In the genomic region with DNA sequence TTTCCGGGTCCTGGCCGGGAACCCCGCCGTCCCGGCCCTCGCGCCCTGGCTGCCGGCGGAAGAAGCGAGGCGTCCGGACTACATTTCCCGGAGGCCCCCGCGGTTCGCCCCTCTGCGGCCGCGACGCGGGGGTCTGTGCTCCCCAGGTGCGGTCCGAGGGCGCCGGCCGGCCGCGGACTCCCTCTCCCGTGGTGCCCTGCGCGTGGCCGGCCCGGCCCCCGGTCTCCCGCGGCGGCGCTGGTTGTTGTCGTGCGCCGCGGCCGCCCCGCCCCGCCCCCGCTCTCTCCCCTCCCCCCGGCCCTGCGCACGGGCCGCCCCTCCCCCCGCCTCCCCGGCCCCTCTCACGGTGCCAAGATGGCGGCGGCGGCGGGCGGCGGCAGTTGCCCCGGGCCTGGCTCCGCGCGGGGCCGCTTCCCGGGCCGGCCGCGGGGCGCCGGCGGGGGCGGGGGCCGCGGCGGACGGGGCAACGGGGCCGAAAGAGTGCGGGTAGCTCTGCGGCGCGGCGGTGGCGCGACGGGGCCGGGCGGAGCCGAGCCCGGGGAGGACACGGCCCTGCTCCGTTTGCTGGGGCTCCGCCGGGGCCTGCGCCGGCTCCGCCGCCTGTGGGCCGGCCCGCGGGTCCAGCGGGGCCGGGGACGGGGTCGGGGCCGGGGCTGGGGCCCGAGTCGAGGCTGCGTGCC, we compare ENCODE assay signal across 8 cellular contexts. TPM values are rescaled to one million over a fixed set of nuclear protein-coding genes. Genes with fewer than 3 reads are reported as not detected.
DNase-seq lines count a peak whose midpoint lies in the region; ATAC-seq lines count a peak whose summit lies in the region.

A gene with protein sequence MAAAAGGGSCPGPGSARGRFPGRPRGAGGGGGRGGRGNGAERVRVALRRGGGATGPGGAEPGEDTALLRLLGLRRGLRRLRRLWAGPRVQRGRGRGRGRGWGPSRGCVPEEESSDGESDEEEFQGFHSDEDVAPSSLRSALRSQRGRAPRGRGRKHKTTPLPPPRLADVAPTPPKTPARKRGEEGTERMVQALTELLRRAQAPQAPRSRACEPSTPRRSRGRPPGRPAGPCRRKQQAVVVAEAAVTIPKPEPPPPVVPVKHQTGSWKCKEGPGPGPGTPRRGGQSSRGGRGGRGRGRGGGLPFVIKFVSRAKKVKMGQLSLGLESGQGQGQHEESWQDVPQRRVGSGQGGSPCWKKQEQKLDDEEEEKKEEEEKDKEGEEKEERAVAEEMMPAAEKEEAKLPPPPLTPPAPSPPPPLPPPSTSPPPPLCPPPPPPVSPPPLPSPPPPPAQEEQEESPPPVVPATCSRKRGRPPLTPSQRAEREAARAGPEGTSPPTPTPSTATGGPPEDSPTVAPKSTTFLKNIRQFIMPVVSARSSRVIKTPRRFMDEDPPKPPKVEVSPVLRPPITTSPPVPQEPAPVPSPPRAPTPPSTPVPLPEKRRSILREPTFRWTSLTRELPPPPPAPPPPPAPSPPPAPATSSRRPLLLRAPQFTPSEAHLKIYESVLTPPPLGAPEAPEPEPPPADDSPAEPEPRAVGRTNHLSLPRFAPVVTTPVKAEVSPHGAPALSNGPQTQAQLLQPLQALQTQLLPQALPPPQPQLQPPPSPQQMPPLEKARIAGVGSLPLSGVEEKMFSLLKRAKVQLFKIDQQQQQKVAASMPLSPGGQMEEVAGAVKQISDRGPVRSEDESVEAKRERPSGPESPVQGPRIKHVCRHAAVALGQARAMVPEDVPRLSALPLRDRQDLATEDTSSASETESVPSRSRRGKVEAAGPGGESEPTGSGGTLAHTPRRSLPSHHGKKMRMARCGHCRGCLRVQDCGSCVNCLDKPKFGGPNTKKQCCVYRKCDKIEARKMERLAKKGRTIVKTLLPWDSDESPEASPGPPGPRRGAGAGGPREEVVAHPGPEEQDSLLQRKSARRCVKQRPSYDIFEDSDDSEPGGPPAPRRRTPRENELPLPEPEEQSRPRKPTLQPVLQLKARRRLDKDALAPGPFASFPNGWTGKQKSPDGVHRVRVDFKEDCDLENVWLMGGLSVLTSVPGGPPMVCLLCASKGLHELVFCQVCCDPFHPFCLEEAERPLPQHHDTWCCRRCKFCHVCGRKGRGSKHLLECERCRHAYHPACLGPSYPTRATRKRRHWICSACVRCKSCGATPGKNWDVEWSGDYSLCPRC (N-terminal part only) (plus strand): TSS at position 339 of the 680 bp plus-strand sequence. CDS start 16 bp downstream, at position 355.

- ATAC-seq in HG03558 (IDR thresholded peaks at IDR 0.05; ENCODE audit: extremely low read depth, unreplicated experiment) = peak; percentile 28
- ATAC-seq in T-helper 17 cell = peak; percentile 52
- no peak for ATAC-seq in GM19467 (IDR thresholded peaks at IDR 0.05; ENCODE audit: unreplicated experiment)

- peaks cover 21 to 30% of the 10 kb centered on the region in 2 donors for H3K4me1 ChIP-seq in mucosa of rectum (ENCODE audit: control insufficient read depth in 2 of 2, insufficient read depth in 2 of 2, low read length in 2 of 2)

- peaks cover 44% of the 10 kb centered on the region for H3K4me1 Mint-ChIP-seq in T-helper 17 cell

- peaks cover 4% of the 10 kb centered on the region for H3K36me3 Mint-ChIP-seq in T-helper 17 cell (ENCODE audit: low read depth)

- H3K9me3 ChIP-seq in T-helper 17 cell (ENCODE audit: control insufficient read depth, low read length, poor library complexity, severe bottlenecking) = no peaks in the 10 kb centered on the region
- H3K9me3 ChIP-seq in mucosa of rectum (ENCODE audit: control insufficient read depth in 2 of 2, low read length in 2 of 2) = no peaks in the 10 kb centered on the region

- CTCF ChIA-PET in activated CD8-positive, alpha-beta memory T cell treated with anti-CD3 and anti-CD28 coated beads for 36 hours (lab: Charles Lee) = interaction anchor here (1.1 to 2.1 kb wide), 2 partner anchors 16 to 22 kb away, joined by 5 to 7 read pairs; no protein-coding TSS in a partner anchor

- peak within 1 kb of the TSS; percentile 76 to 80 for H3K9ac ChIP-seq in mucosa of rectum (ENCODE audit: low read depth in 1 of 2, low read length in 2 of 2)

- H3K27me3 ChIP-seq in mucosa of rectum (ENCODE audit: control insufficient read depth in 2 of 2, insufficient read depth in 2 of 2, low read length in 2 of 2) = no peaks in the 10 kb centered on the region

- peak within 1 kb of the TSS; percentile 99 for H3K4me3 Mint-ChIP-seq in T-helper 17 cell

- H3K4me3 ChIP-seq in mucosa of rectum (ENCODE audit: low read length in 2 of 2) = peak within 1 kb of the TSS; percentile 83 to 88

- POLR2A ChIA-PET in activated CD8-positive, alpha-beta memory T cell treated with anti-CD3 and anti-CD28 coated beads for 36 hours (lab: Charles Lee) = interaction anchor here (1.4 to 1.8 kb wide), 4 partner anchors 19 to 70 kb away, joined by 4 to 11 read pairs (median 5); a partner anchor contains a TSS

- DNase-seq in activated CD8-positive, alpha-beta memory T cell treated with anti-CD3 and anti-CD28 coated beads, Interleukin-2, amount 50 U/mL, for 4 hours = no peak
- DNase-seq in T-helper 17 cell (peak in 1 of 3 donors; percentile 75), epidermal melanocyte (ENCODE audit: insufficient read length, low spot score) (peak; percentile 98)
- DNase-seq in central memory CD4-positive, alpha-beta T cell = no peak

- no peaks in the 10 kb centered on the region for H3K27me3 Mint-ChIP-seq in T-helper 17 cell

- H3K27ac Mint-ChIP-seq in T-helper 17 cell = peak within 1 kb of the TSS; percentile 99

- peak within 1 kb of the TSS; percentile 84 to 87 for H3K27ac ChIP-seq in mucosa of rectum (ENCODE audit: low read depth in 2 of 2, low read length in 2 of 2)

- peaks cover 12 to 16% of the 10 kb centered on the region in 2 donors for H3K36me3 ChIP-seq in mucosa of rectum (ENCODE audit: control insufficient read depth in 2 of 2, insufficient read depth in 2 of 2, low read length in 2 of 2)

RNA-seq across cellular contexts. Expression of the gene that starts here (rescaled TPM):
- 10 to 100 TPM; 52.0 to 53.1 TPM for total RNA-seq in activated CD8-positive, alpha-beta memory T cell treated with anti-CD3 and anti-CD28 coated beads for 36 hours
- total RNA-seq in T-helper 17 cell = 10 to 100 TPM; 74.0 to 76.1 TPM
